Comparison of ENCODE assay signal across 8 cellular contexts in the genomic region with DNA sequence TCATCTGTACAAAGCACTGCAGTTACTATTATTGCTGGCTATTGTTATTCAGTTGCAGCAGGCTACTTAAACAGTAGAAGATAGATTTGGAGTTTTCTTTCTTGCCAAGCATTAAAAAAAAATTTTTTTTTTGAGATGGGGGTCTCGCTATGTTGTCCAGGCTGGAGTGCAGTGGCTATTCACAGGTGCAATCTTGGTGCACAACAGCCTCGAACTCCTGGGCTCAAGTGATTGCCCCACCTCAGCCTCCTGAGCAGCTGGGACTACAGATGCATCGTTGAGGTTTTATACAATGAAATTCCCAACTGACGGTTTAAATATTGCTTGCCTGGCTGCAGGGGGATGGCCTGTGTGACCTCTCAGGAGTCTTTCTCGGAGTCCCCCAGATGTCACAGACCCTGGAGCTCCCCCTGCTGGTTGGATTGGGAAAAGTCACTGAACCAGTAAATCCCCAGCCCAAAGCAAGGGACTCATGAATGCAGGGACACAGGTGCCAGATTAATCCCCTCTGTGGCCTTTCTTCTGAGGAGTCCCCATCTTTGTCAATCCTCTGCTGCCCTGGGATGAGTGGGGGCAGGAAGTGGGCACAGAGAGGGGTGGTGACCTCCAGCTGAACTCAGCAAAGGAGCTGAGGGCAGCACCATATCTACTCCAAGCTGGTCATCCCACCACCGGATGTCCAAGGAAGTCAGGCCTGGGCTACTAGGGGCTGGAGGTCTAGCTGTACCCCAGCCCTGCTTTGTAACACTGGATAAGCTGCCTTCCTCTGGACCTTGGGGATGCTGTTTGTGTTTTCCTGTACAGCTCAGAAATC.
DNase-seq lines count a peak whose midpoint lies in the region; ATAC-seq and TF ChIP-seq lines count a peak whose summit lies in the region.

No MANE protein-coding gene starts in this region.

- no peaks in the 10 kb centered on the region for H3K9me3 ChIP-seq in right lobe of liver

- H3K4me3 ChIP-seq in right lobe of liver = no peak overlapping the region

- no peak for TF ChIP-seq POLR2A in right lobe of liver (IDR thresholded peaks at IDR 0.05)

- H3K27me3 ChIP-seq in right lobe of liver = no peaks in the 10 kb centered on the region

- WGBS in right lobe of liver (ENCODE audit: insufficient coverage, low coverage, low lambda C conversion rate, missing lambda C conversion rate) = 31% methylated on average over 4 of the region's 6 CpGs

- H3K27ac ChIP-seq in right lobe of liver = no peak overlapping the region

- peak; percentile 71 to 90 (median 82) for ATAC-seq in right lobe of liver

- intact Hi-C loops in right lobe of liver (cut with DNase I) = loop anchor here (5.0 kb wide), 4 partner anchors 37 to 253 kb away; a partner anchor contains a TSS

- DNase-seq in DMS153 treated with DMSO at 0.1 percent for 48 hours (lab: John Stamatoyannopoulos, UW; ENCODE audit: unreplicated experiment) = peak; percentile 15
- no peak for DNase-seq in DMS153 (lab: John Stamatoyannopoulos, UW)
- peak; percentile 2 to 27 for DNase-seq in NCI-H1930 (lab: John Stamatoyannopoulos, UW)
- DNase-seq in activated CD4-positive, alpha-beta T cell treated with anti-CD3 and anti-CD28 coated beads, Interleukin-2, amount 50 U/mL, for 24 hours (ENCODE audit: low read depth in 1 of 2, low spot score in 1 of 2) = peak; percentile 75 to 77
- DNase-seq in dermis blood vessel endothelial cell = peak; percentile 66
- peak in 2 of 3 donors; percentile 57 to 79 for DNase-seq in right lobe of liver
- DNase-seq in stimulated activated CD4-positive, alpha-beta T cell treated with anti-CD3 and anti-CD28 coated beads, TNF-alpha, amount 100 ng/mL, for 48 hours (ENCODE audit: low read depth in 3 of 3) = peak; percentile 55 to 77 (median 69)
- no peak for DNase-seq in NCI-H226

- TF ChIP-seq CTCF in right lobe of liver (IDR thresholded peaks at IDR 0.05) = peak; percentile 85 to 88 (median 86)

- no peaks in the 10 kb centered on the region for H3K36me3 ChIP-seq in right lobe of liver

- no peaks in the 10 kb centered on the region for H3K4me1 ChIP-seq in right lobe of liver

Comparison
In these comparisons a context has a peak if more than half of its experiments do, and no peak if none do; other contexts are left out.
1. DNase-seq: peak in DMS153 treated with DMSO at 0.1 percent for 48 hours (single experiment), NCI-H1930 (2 of 2), activated CD4-positive, alpha-beta T cell treated with anti-CD3 and anti-CD28 coated beads, Interleukin-2, amount 50 U/mL, for 24 hours (2 of 2), dermis blood vessel endothelial cell (single experiment), right lobe of liver (2 of 3) and stimulated activated CD4-positive, alpha-beta T cell treated with anti-CD3 and anti-CD28 coated beads, TNF-alpha, amount 100 ng/mL, for 48 hours (3 of 3); none in DMS153 (single experiment) and NCI-H226 (single experiment).